ENCODE assay signal across 8 cellular contexts in the genomic region with DNA sequence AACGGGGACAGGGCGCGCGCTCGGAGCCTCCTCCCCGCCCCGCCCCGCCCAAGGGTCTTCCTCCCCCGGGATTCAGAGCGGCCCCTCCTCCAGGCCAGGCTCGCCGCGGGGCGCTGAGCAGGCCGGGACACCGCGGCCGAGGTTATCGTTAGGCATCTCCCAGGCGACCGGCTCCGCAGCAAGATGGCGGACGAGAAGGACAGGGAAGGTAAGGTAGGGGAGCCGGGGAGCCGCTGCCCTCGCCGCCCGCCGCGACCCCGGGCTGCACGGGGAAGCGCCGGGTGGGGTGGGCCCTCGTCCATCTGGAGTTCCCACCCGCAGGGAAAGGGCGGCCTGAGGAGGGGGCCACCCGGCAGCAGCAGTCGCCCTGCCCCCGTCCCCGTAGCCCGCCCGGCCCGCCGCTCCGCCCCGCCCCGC.
DNase-seq lines count a peak whose midpoint lies in the region; ATAC-seq and TF ChIP-seq lines count a peak whose summit lies in the region.

No MANE protein-coding gene starts in this region.

- peak overlapping the region; percentile 97 for H3K27ac ChIP-seq in cingulate gyrus (ENCODE audit: low read depth, low read length)
- H3K27ac ChIP-seq in lower lobe of right lung = peak overlapping the region; percentile 100

- peak overlapping the region; percentile 67 for H3K4me3 ChIP-seq in lower lobe of right lung

- H3K9me3 ChIP-seq in lower lobe of right lung = no peaks in the 10 kb centered on the region

- H3K4me1 ChIP-seq in lower lobe of right lung = peaks cover 22% of the 10 kb centered on the region

- H3K27me3 ChIP-seq in lower lobe of right lung (ENCODE audit: low read depth) = no peaks in the 10 kb centered on the region

- ATAC-seq in HG02973 (IDR thresholded peaks at IDR 0.05; ENCODE audit: unreplicated experiment) (peak; percentile 60), lower lobe of right lung (peak; percentile 82 to 84)

- no peaks in the 10 kb centered on the region for H3K36me3 ChIP-seq in lower lobe of right lung

- TF ChIP-seq CTCF in lower lobe of right lung (IDR thresholded peaks at IDR 0.05) = no peak

- peak; percentile 74 for DNase-seq in activated naive CD4-positive, alpha-beta T cell treated with Interleukin-2 at 50 U/mL for 16 hours
- DNase-seq in activated naive CD4-positive, alpha-beta T cell (lab: John Stamatoyannopoulos, UW) = no peak
- DNase-seq in NCI-H1694 treated with DMSO at 0.1 percent for 48 hours (lab: John Stamatoyannopoulos, UW) (peak; percentile 87), UCSD-AML1 (lab: John Stamatoyannopoulos, UW; ENCODE audit: unreplicated experiment) (peak; percentile 91), lower lobe of right lung (peak; percentile 88)
- peak; percentile 33 to 64 for DNase-seq in stimulated activated CD8-positive, alpha-beta memory T cell treated with anti-CD3 and anti-CD28 coated beads, Interleukin-7, amount 100 ng/mL, for 4 hours (ENCODE audit: low read depth in 2 of 2)

- intact Hi-C loops in lower lobe of right lung (cut with DNase I) = no loop called here

Comparison
In these comparisons a context has a peak if more than half of its experiments do, and no peak if none do; other contexts are left out.
1. DNase-seq: peak in activated naive CD4-positive, alpha-beta T cell treated with Interleukin-2 at 50 U/mL for 16 hours (single experiment), NCI-H1694 treated with DMSO at 0.1 percent for 48 hours (single experiment), UCSD-AML1 (single experiment), lower lobe of right lung (single experiment) and stimulated activated CD8-positive, alpha-beta memory T cell treated with anti-CD3 and anti-CD28 coated beads, Interleukin-7, amount 100 ng/mL, for 4 hours (2 of 2); none in activated naive CD4-positive, alpha-beta T cell (0 of 4).